16 cellular contexts compared by ENCODE assay signal in genomic region chr3:171526146-171526545, GRCh38.
"Had no signal": no experiment of that assay in that cellular context is flagged by ENCODE, and none has a peak within 500 bp of the region (broad histone marks: within the 10 kb centered on the region; RNA-seq: fewer than 3 reads in every experiment).

No MANE protein-coding gene starts in this region.

- H3K27me3 ChIP-seq: esophagus muscularis mucosa, heart right ventricle, ovary, upper lobe of left lung had no signal

- H3K4me3 ChIP-seq: esophagus muscularis mucosa, heart right ventricle, left ventricle myocardium inferior, ovary, upper lobe of left lung had no signal

- H3K27me3 Mint-ChIP-seq: central memory CD8-positive, alpha-beta T cell had no signal

- DNase-seq: activated CD4-positive, alpha-beta T cell treated with anti-CD3 and anti-CD28 coated beads for 48 hours; activated CD8-positive, alpha-beta memory T cell treated with anti-CD3 and anti-CD28 coated beads for 24 hours; activated naive CD4-positive, alpha-beta T cell treated with anti-CD3 and anti-CD28 coated beads for 36 hours; dermis blood vessel endothelial cell; heart right ventricle; left ventricle myocardium inferior; mesendoderm; ovary; stimulated activated CD4-positive, alpha-beta T cell treated with anti-CD3 and anti-CD28 coated beads, Interleukin-2, amount 100 ng/mL, for 48 hours; stimulated activated naive CD4-positive, alpha-beta T cell treated with Interleukin-2 at 50 U/mL for 16 hours; T-helper 1 cell; upper lobe of left lung had no signal

- ATAC-seq: heart right ventricle had no signal

- FAIRE-seq: frontal cortex, keratinocyte had no signal

- H3K27ac Mint-ChIP-seq: activated naive CD4-positive, alpha-beta T cell treated with anti-CD3 and anti-CD28 coated beads for 36 hours had no signal

- H3K9me3 Mint-ChIP-seq: activated naive CD4-positive, alpha-beta T cell treated with anti-CD3 and anti-CD28 coated beads for 36 hours; central memory CD8-positive, alpha-beta T cell had no signal

- H3K4me3 Mint-ChIP-seq: activated naive CD4-positive, alpha-beta T cell treated with anti-CD3 and anti-CD28 coated beads for 36 hours; central memory CD8-positive, alpha-beta T cell had no signal

- H3K9me3 ChIP-seq: esophagus muscularis mucosa, heart right ventricle, left ventricle myocardium inferior, ovary, upper lobe of left lung had no signal

- H3K27ac ChIP-seq: esophagus muscularis mucosa, heart right ventricle, left ventricle myocardium inferior, ovary, upper lobe of left lung had no signal

- H3K4me1 Mint-ChIP-seq: central memory CD8-positive, alpha-beta T cell had no signal

- H3K36me3 ChIP-seq: esophagus muscularis mucosa, heart right ventricle, left ventricle myocardium inferior, ovary, upper lobe of left lung had no signal

- H3K4me1 ChIP-seq: esophagus muscularis mucosa, left ventricle myocardium inferior had no signal
